13 cellular contexts compared by ENCODE assay signal in genomic region chr1:47325530-47325929, GRCh38. TPM values are rescaled to one million over a fixed set of nuclear protein-coding genes. Genes with fewer than 3 reads are reported as not detected.
A peak's percentile ranks its signal among the peaks of the same experiment; 100 is the strongest.
DNase-seq lines count a peak whose midpoint lies in the region; ATAC-seq and TF ChIP-seq lines count a peak whose summit lies in the region.
"Had no signal": no experiment of that assay in that cellular context is flagged by ENCODE, and none has a peak within 500 bp of the region (broad histone marks: within the 10 kb centered on the region; RNA-seq: fewer than 3 reads in every experiment).

No MANE protein-coding gene starts in this region.

- TF ChIP-seq CTCF in neural crest cell (conservative IDR thresholded peaks at IDR 0.05): no peak

- no peak for ATAC-seq in GM21381 (IDR thresholded peaks at IDR 0.05; ENCODE audit: unreplicated experiment)
- ATAC-seq in HG03565 (IDR thresholded peaks at IDR 0.05; ENCODE audit: unreplicated experiment): no peak
- ATAC-seq: activated naive CD4-positive, alpha-beta T cell treated with anti-CD3 and anti-CD28 coated beads, Interleukin-2, amount 50 U/mL, for 72 hours had no signal

- H3K4me3 Mint-ChIP-seq in neural crest cell: peak overlapping the region; percentile 18
- H3K4me3 Mint-ChIP-seq: stimulated activated naive CD8-positive, alpha-beta T cell treated with anti-CD3 and anti-CD28 coated beads, Interleukin-15, Interleukin-2, amounts not matched to agents 100 ng/mL and 50 ng/mL, for 24 hours had no signal

- DNase-seq in LHCN-M2 (ENCODE audit: low read depth) (peak; percentile 46), NCI-H226 (peak; percentile 12), dedifferentiated amniotic fluid mesenchymal stem cell (ENCODE audit: extremely low spot score) (peak; percentile 11), neural crest cell (ENCODE audit: low read depth, low spot score) (no peak)
- DNase-seq in activated CD4-positive, alpha-beta T cell treated with anti-CD3 and anti-CD28 coated beads, Interleukin-2, amount 50 U/mL, for 1 hour: no peak
- DNase-seq: activated CD4-positive, CD25-positive, alpha-beta regulatory T cell; erythroblast; MM.1S; SW 1271 had no signal

- H3K9me3 Mint-ChIP-seq in neural crest cell: no peaks in the 10 kb centered on the region
- H3K9me3 Mint-ChIP-seq: activated naive CD4-positive, alpha-beta T cell treated with anti-CD3 and anti-CD28 coated beads, Interleukin-2, amount 50 U/mL, for 72 hours; stimulated activated naive CD8-positive, alpha-beta T cell treated with anti-CD3 and anti-CD28 coated beads, Interleukin-15, Interleukin-2, amounts not matched to agents 100 ng/mL and 50 ng/mL, for 24 hours had no signal

- H3K27ac Mint-ChIP-seq in neural crest cell (ENCODE audit: unreplicated experiment): no peak overlapping the region
- H3K27ac Mint-ChIP-seq: stimulated activated naive CD8-positive, alpha-beta T cell treated with anti-CD3 and anti-CD28 coated beads, Interleukin-15, Interleukin-2, amounts not matched to agents 100 ng/mL and 50 ng/mL, for 24 hours had no signal

- no peaks in the 10 kb centered on the region for H3K36me3 Mint-ChIP-seq in neural crest cell (ENCODE audit: low read depth)
- H3K36me3 Mint-ChIP-seq: activated naive CD4-positive, alpha-beta T cell treated with anti-CD3 and anti-CD28 coated beads, Interleukin-2, amount 50 U/mL, for 72 hours had no signal

- H3K27me3 Mint-ChIP-seq in neural crest cell (ENCODE audit: low read depth): no peaks in the 10 kb centered on the region
- H3K27me3 Mint-ChIP-seq: stimulated activated naive CD8-positive, alpha-beta T cell treated with anti-CD3 and anti-CD28 coated beads, Interleukin-15, Interleukin-2, amounts not matched to agents 100 ng/mL and 50 ng/mL, for 24 hours had no signal

- peaks cover 4% of the 10 kb centered on the region for H3K4me1 Mint-ChIP-seq in neural crest cell

RNA-seq across cellular contexts. Expression of gene CMPK1, which starts 8.1 kb away (rescaled TPM):
- total RNA-seq in LHCN-M2 (2014; rRNA removed) (133 and 152 TPM in 2 replicates), neural crest cell (57.6 and 59.3 TPM in 2 replicates)
- 43.7 TPM for polyA plus RNA-seq in LHCN-M2 (2012)

RNA-seq across cellular contexts. Expression of gene STIL, which starts 11.6 kb away (rescaled TPM):
- total RNA-seq in LHCN-M2 (2014; rRNA removed) (26.5 and 28.5 TPM in 2 replicates), neural crest cell (27.0 and 27.8 TPM in 2 replicates)
- 4.1 TPM for polyA plus RNA-seq in LHCN-M2 (2012)

Comparison
In these comparisons a context has a peak if more than half of its experiments do, and no peak if none do; other contexts are left out.
1. DNase-seq: peak in LHCN-M2 (single experiment), NCI-H226 (single experiment) and dedifferentiated amniotic fluid mesenchymal stem cell (single experiment); none in neural crest cell (single experiment) and activated CD4-positive, alpha-beta T cell treated with anti-CD3 and anti-CD28 coated beads, Interleukin-2, amount 50 U/mL, for 1 hour (single experiment).